11 cellular contexts compared by ENCODE assay signal in the genomic region with DNA sequence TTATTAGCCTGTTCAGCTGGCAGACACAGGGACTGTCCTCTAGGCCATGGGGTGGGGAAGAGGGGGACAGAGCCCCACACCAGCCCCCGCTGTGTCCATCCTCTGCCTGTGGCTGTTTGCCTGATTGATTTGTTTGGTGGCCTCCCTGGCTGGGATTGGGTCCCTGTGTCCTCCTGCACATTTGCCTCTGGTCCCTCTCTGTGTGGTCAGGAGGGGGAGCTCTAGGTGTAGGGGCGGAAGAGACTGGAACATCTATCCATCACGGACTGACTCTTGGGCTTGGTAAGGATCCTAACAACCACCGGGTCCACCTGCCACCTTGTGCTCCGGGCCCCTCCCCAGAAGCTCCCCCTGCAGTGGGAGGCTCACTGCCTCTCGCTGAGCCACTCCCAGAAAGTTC. TPM values are rescaled to one million over a fixed set of nuclear protein-coding genes. Genes with fewer than 3 reads are reported as not detected.
DNase-seq lines count a peak whose midpoint lies in the region; ATAC-seq and TF ChIP-seq lines count a peak whose summit lies in the region.
"Had no signal": no experiment of that assay in that cellular context is flagged by ENCODE, and none has a peak within 500 bp of the region (broad histone marks: within the 10 kb centered on the region; RNA-seq: fewer than 3 reads in every experiment).

No MANE protein-coding gene starts in this region.

- H3K27ac ChIP-seq in CD4-positive, CD25-positive, alpha-beta regulatory T cell (ENCODE audit: insufficient read depth, low read length, poor library complexity, severe bottlenecking): no peak overlapping the region

- H3K9me3 Mint-ChIP-seq in CD4-positive, CD25-positive, alpha-beta regulatory T cell: no peaks in the 10 kb centered on the region

- H3K4me3 ChIP-seq in CD4-positive, CD25-positive, alpha-beta regulatory T cell (ENCODE audit: low read depth, low read length): no peak overlapping the region
- H3K4me3 ChIP-seq: lung had no signal

- peaks cover 4 to 11% (median 8%) of the 10 kb centered on the region in 4 donors for H3K4me1 Mint-ChIP-seq in CD4-positive, CD25-positive, alpha-beta regulatory T cell

- H3K36me3 ChIP-seq in CD4-positive, CD25-positive, alpha-beta regulatory T cell (ENCODE audit: control insufficient read depth, insufficient read depth, low read length): peaks cover 21% of the 10 kb centered on the region

- no peaks in the 10 kb centered on the region for H3K27me3 Mint-ChIP-seq in CD4-positive, CD25-positive, alpha-beta regulatory T cell

- H3K9me3 ChIP-seq in CD4-positive, CD25-positive, alpha-beta regulatory T cell (ENCODE audit: control insufficient read depth in 2 of 2, low read length in 2 of 2): no peaks in the 10 kb centered on the region

- no peak for DNase-seq in CD4-positive, CD25-positive, alpha-beta regulatory T cell
- DNase-seq in GM20000 (ENCODE audit: low spot score) (peak; percentile 67), RPMI8226 (peak; percentile 48), iPS-NIHi7 (ENCODE audit: extremely low spot score) (peak; percentile 70), retina (no peak), NCI-H128 (lab: John Stamatoyannopoulos, UW; ENCODE audit: unreplicated experiment) (no peak)
- DNase-seq in activated CD4-positive, CD25-positive, alpha-beta regulatory T cell (lab: John Stamatoyannopoulos, UW): no peak
- DNase-seq: activated gamma-delta T cell treated with Interleukin-2 at 50 U/mL for 16 hours, NCI-H2081 treated with DMSO at 0.1 percent for 48 hours had no signal

- H3K36me3 Mint-ChIP-seq in CD4-positive, CD25-positive, alpha-beta regulatory T cell: peaks cover 4% of the 10 kb centered on the region

- peak overlapping the region in 2 of 3 donors; percentile 20 to 55 for H3K27ac Mint-ChIP-seq in CD4-positive, CD25-positive, alpha-beta regulatory T cell

- H3K4me3 Mint-ChIP-seq in CD4-positive, CD25-positive, alpha-beta regulatory T cell: no peak overlapping the region

- H3K27me3 ChIP-seq in CD4-positive, CD25-positive, alpha-beta regulatory T cell (ENCODE audit: control insufficient read depth, insufficient read depth, low read length): no peaks in the 10 kb centered on the region

- no peak for ATAC-seq in CD4-positive, CD25-positive, alpha-beta regulatory T cell (ENCODE audit: low read depth in 2 of 2)
- ATAC-seq in HG02759 (IDR thresholded peaks at IDR 0.05; ENCODE audit: unreplicated experiment): no peak

- TF ChIP-seq CTCF in GM20000 (IDR thresholded peaks at IDR 0.05; ENCODE audit: extremely low read depth, missing control alignments): peak; percentile 38

- no peaks in the 10 kb centered on the region for H3K4me1 ChIP-seq in CD4-positive, CD25-positive, alpha-beta regulatory T cell (ENCODE audit: control insufficient read depth, insufficient read depth, low read length, poor library complexity, severe bottlenecking)

RNA-seq across cellular contexts. Expression of gene CCDC167, which starts 38.4 kb away (rescaled TPM):
- total RNA-seq in CD4-positive, CD25-positive, alpha-beta regulatory T cell: 43.6 TPM
- 100 to 1,000 TPM; 172 to 274 (median 229) TPM for polyA plus RNA-seq in CD4-positive, CD25-positive, alpha-beta regulatory T cell

Comparison
In these comparisons a context has a peak if more than half of its experiments do, and no peak if none do; other contexts are left out.
1. DNase-seq: peak in GM20000 (single experiment), RPMI8226 (single experiment) and iPS-NIHi7 (single experiment); none in CD4-positive, CD25-positive, alpha-beta regulatory T cell (0 of 3), retina (single experiment), NCI-H128 (single experiment) and activated CD4-positive, CD25-positive, alpha-beta regulatory T cell (0 of 4).